ENCODE assay signal across 11 cellular contexts in genomic region chr14:105317546-105317945, GRCh38. TPM values are rescaled to one million over a fixed set of nuclear protein-coding genes. Genes with fewer than 3 reads are reported as not detected.
DNase-seq lines count a peak whose midpoint lies in the region; TF ChIP-seq lines count a peak whose summit lies in the region.
"Had no signal": no experiment of that assay in that cellular context is flagged by ENCODE, and none has a peak within 500 bp of the region (broad histone marks: within the 10 kb centered on the region; RNA-seq: fewer than 3 reads in every experiment).

No MANE protein-coding gene starts in this region.

- no peaks in the 10 kb centered on the region for H3K27me3 ChIP-seq in skeletal muscle satellite cell (ENCODE audit: control insufficient read depth, insufficient read depth, low read length)

- no peaks in the 10 kb centered on the region for H3K9me3 ChIP-seq in skeletal muscle satellite cell (replicated peaks; ENCODE audit: low read length)

- peaks cover 37% of the 10 kb centered on the region for H3K4me1 ChIP-seq in skeletal muscle satellite cell (ENCODE audit: control insufficient read depth, insufficient read depth, low read length)

- no peaks in the 10 kb centered on the region for H3K36me3 ChIP-seq in skeletal muscle satellite cell (ENCODE audit: insufficient read depth, low read length)

- peaks cover 15% of the 10 kb centered on the region for H3K4me1 Mint-ChIP-seq in nephron progenitor cell

- H3K9ac ChIP-seq in skeletal muscle satellite cell (ENCODE audit: low read depth, low read length) = peak overlapping the region; percentile 2

- no peak overlapping the region for H3K27ac Mint-ChIP-seq in nephron progenitor cell
- H3K27ac Mint-ChIP-seq: activated T-helper 1 cell treated with anti-CD3 and anti-CD28 coated beads, Interleukin-12 subunit alpha, Interleukin-12 subunit beta, Interleukin-2, Interleukin-4 antibody, amounts not matched to agents 30 ng/mL and 10 ng/mL and 1 ng/mL, durations not matched to agents 14 hours and 24 hours and 36 hours; GM23338 had no signal

- H3K36me3 Mint-ChIP-seq in nephron progenitor cell (ENCODE audit: low read depth) = peaks cover 22% of the 10 kb centered on the region
- H3K36me3 Mint-ChIP-seq: IgD-negative memory B cell had no signal

- DNase-seq in EL (peak; percentile 47), RKO (ENCODE audit: low spot score) (peak; percentile 48), glomerular visceral epithelial cell (ENCODE audit: extremely low spot score) (peak; percentile 31), globus pallidus (ENCODE audit: low spot score) (no peak), nephron progenitor cell (no peak)
- DNase-seq in stimulated activated naive CD4-positive, alpha-beta T cell treated with Interleukin-2 at 50 U/mL for 16 hours (lab: John Stamatoyannopoulos, UW) = no peak
- no peak for DNase-seq in stimulated activated CD4-positive, alpha-beta T cell treated with anti-CD3 and anti-CD28 coated beads, Interleukin-4, amount 100 ng/mL, for 1 hour

- no peak overlapping the region for H3K4me3 Mint-ChIP-seq in nephron progenitor cell

- no peak for TF ChIP-seq CTCF in nephron progenitor cell (IDR thresholded peaks at IDR 0.05)

- peak overlapping the region; percentile 96 for H3K4me2 ChIP-seq in skeletal muscle satellite cell (ENCODE audit: low read length)
- H3K4me2 ChIP-seq: GM23338 had no signal

- peaks cover 8% of the 10 kb centered on the region for H3K9me3 Mint-ChIP-seq in nephron progenitor cell
- H3K9me3 Mint-ChIP-seq: activated T-helper 1 cell treated with anti-CD3 and anti-CD28 coated beads, Interleukin-12 subunit alpha, Interleukin-12 subunit beta, Interleukin-2, Interleukin-4 antibody, amounts not matched to agents 30 ng/mL and 10 ng/mL and 1 ng/mL, durations not matched to agents 14 hours and 24 hours and 36 hours; GM23338; IgD-negative memory B cell had no signal

- peak overlapping the region; percentile 21 for H3K4me3 ChIP-seq in skeletal muscle satellite cell (ENCODE audit: low read length)
- H3K4me3 ChIP-seq: GM23338 had no signal

- H3K27me3 Mint-ChIP-seq in nephron progenitor cell (ENCODE audit: low read depth, poor library complexity) = peaks cover 22% of the 10 kb centered on the region
- H3K27me3 Mint-ChIP-seq: IgD-negative memory B cell had no signal

RNA-seq across cellular contexts. Expression of gene PACS2, which starts 3.0 kb away (rescaled TPM):
- total RNA-seq in skeletal muscle satellite cell (2012; rRNA removed) = 42.6 and 47.7 TPM in 2 replicates

RNA-seq across cellular contexts. Expression of gene BRF1, which starts 16.7 kb away (rescaled TPM):
- 33.0 and 33.5 TPM in 2 replicates for total RNA-seq in skeletal muscle satellite cell (2012; rRNA removed)

Comparison
In these comparisons a context has a peak if more than half of its experiments do, and no peak if none do; other contexts are left out.
1. DNase-seq: peak in EL (single experiment), RKO (single experiment) and glomerular visceral epithelial cell (single experiment); none in globus pallidus (single experiment), stimulated activated naive CD4-positive, alpha-beta T cell treated with Interleukin-2 at 50 U/mL for 16 hours (single experiment), stimulated activated CD4-positive, alpha-beta T cell treated with anti-CD3 and anti-CD28 coated beads, Interleukin-4, amount 100 ng/mL, for 1 hour (single experiment) and nephron progenitor cell (single experiment).